Comparison of ENCODE assay signal across 8 cellular contexts in the genomic region with DNA sequence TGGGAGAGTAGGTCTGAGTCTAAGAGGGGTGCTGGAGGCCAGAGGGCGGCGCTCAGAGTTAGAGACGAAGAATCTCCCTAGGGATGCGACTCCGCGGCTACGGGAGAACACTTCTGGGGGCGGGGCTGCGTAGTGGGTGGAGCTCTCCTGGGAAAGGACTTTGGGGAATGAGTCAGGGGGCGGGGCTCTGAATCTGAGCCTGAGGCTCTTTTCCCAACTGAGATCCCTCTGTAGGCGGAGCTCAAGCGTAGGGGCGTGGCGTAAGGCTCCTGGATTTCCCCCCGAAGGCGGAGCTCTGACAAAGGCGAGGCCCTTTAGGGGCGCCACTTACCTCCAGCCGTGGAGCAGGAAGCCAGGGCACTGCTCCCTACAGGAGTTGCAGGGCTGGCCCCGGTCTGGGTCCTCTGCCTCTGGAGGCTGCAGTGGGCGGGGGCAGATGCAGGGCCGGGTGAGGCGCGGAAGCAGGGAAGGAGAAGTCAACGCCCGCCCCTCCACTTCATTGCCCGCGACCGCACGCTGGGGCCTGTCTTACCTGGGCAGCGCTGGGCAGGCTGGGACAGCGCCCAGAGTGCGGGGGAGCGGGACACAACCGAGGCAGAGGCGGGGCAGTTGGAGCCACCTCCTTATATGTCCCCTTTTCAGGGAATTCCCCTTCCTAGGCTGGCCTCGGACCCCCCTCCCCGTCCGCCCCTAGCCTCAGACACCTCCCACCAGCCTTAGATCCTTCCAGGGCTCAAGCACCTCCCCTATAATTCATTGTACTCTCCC. TPM values are rescaled to one million over a fixed set of nuclear protein-coding genes. Genes with fewer than 3 reads are reported as not detected.
DNase-seq lines count a peak whose midpoint lies in the region; ATAC-seq and TF ChIP-seq lines count a peak whose summit lies in the region.

No MANE protein-coding gene starts in this region.

- H3K4me2 ChIP-seq in OCI-LY1 (ENCODE audit: low read length): peak overlapping the region; percentile 94

- H3K4me3 ChIP-seq in OCI-LY1 (ENCODE audit: low read depth, low read length, poor library complexity, severe bottlenecking) (peak overlapping the region; percentile 90), iPS-18a (ENCODE audit: low read length) (peak overlapping the region; percentile 58), skeletal muscle tissue (ENCODE audit: low read length in 3 of 3) (peak overlapping the region; percentile 42 to 59 (median 52))

- H3K9ac ChIP-seq in OCI-LY1 (ENCODE audit: low read length) (peak overlapping the region; percentile 85), iPS-18a (ENCODE audit: low read length) (no peak overlapping the region), skeletal muscle tissue (ENCODE audit: low read depth in 1 of 3, low read length in 3 of 3) (peak overlapping the region in 2 of 3 donors; percentile 38 to 57)

- H3K9me3 ChIP-seq in OCI-LY1 (ENCODE audit: low read length) (no peaks in the 10 kb centered on the region), iPS-18a (ENCODE audit: control insufficient read depth, low read depth, low read length) (peaks cover 3% of the 10 kb centered on the region), skeletal muscle tissue (ENCODE audit: control insufficient read depth in 3 of 3, low read length in 3 of 3) (no peaks in the 10 kb centered on the region)

- peak overlapping the region; percentile 57 for H3K27ac ChIP-seq in OCI-LY1 (ENCODE audit: low read depth, low read length, poor library complexity, severe bottlenecking)
- no peak overlapping the region for H3K27ac ChIP-seq in iPS-18a (ENCODE audit: low read length)
- H3K27ac ChIP-seq in skeletal muscle tissue (ENCODE audit: low read depth, low read length): peak overlapping the region; percentile 47

- no peaks in the 10 kb centered on the region for H3K79me2 ChIP-seq in OCI-LY1 (ENCODE audit: insufficient read depth, low read length)

- DNase-seq in NCI-H524 (lab: John Stamatoyannopoulos, UW) (peak; percentile 49 to 60), NCI-H524 treated with DMSO at 0.1 percent for 48 hours (lab: John Stamatoyannopoulos, UW) (no peak), brain pericyte (ENCODE audit: low read depth, low spot score) (peak; percentile 47)

- no peak overlapping the region for H2AFZ ChIP-seq in OCI-LY1 (ENCODE audit: low read length)

- H3K36me3 ChIP-seq in OCI-LY1 (ENCODE audit: insufficient read depth, low read length): peaks cover 21% of the 10 kb centered on the region
- no peaks in the 10 kb centered on the region for H3K36me3 ChIP-seq in iPS-18a (ENCODE audit: control insufficient read depth, low read depth, low read length)
- peaks cover 7 to 17% (median 12%) of the 10 kb centered on the region in 3 donors for H3K36me3 ChIP-seq in skeletal muscle tissue (ENCODE audit: control insufficient read depth in 3 of 3, insufficient read depth in 3 of 3, low read length in 3 of 3)

- no peaks in the 10 kb centered on the region for H3K27me3 ChIP-seq in OCI-LY1 (ENCODE audit: insufficient read depth, low read length)
- H3K27me3 ChIP-seq in iPS-18a (ENCODE audit: control insufficient read depth, insufficient read depth, low read length): no peaks in the 10 kb centered on the region
- no peaks in the 10 kb centered on the region for H3K27me3 ChIP-seq in skeletal muscle tissue (ENCODE audit: control insufficient read depth in 3 of 3, insufficient read depth in 3 of 3, low read length in 3 of 3)

- peaks cover 17% of the 10 kb centered on the region for H3K4me1 ChIP-seq in OCI-LY1 (ENCODE audit: insufficient read depth, low read length, severe bottlenecking)
- no peaks in the 10 kb centered on the region for H3K4me1 ChIP-seq in iPS-18a (ENCODE audit: control insufficient read depth, low read depth, low read length)
- H3K4me1 ChIP-seq in skeletal muscle tissue (ENCODE audit: control insufficient read depth in 3 of 3, insufficient read depth in 3 of 3, low read length in 3 of 3): peaks cover 0 to 11% (median 9%) of the 10 kb centered on the region in 3 donors

- ATAC-seq in HG03108 (IDR thresholded peaks at IDR 0.05; ENCODE audit: unreplicated experiment) (peak; percentile 42), HG02571 (IDR thresholded peaks at IDR 0.05; ENCODE audit: unreplicated experiment) (no peak)

- no peaks in the 10 kb centered on the region for H4K20me1 ChIP-seq in OCI-LY1 (ENCODE audit: insufficient read depth, low read length)

- TF ChIP-seq CTCF in OCI-LY1 (IDR thresholded peaks at IDR 0.05; ENCODE audit: low read length): no peak

- no peaks in the 10 kb centered on the region for H3F3A ChIP-seq in OCI-LY1 (ENCODE audit: insufficient read depth, low read length)

- H3K9me2 ChIP-seq in OCI-LY1 (ENCODE audit: low read depth, low read length): no peaks in the 10 kb centered on the region

RNA-seq across cellular contexts. Expression of gene PRICKLE3, which starts 1.7 kb away (rescaled TPM):
- 2.6 TPM for total RNA-seq in skeletal muscle tissue

RNA-seq across cellular contexts. Expression of gene PLP2, which starts 12.8 kb away (rescaled TPM):
- 19.3 TPM for total RNA-seq in skeletal muscle tissue

RNA-seq across cellular contexts. Expression of gene SYP, which starts 15.5 kb away (rescaled TPM):
- 1.0 TPM for total RNA-seq in skeletal muscle tissue

RNA-seq across cellular contexts. Expression of gene MAGIX, which starts 21.9 kb away (rescaled TPM):
- total RNA-seq in skeletal muscle tissue: 2.1 TPM

RNA-seq across cellular contexts. Expression of gene CACNA1F, which starts 48.7 kb away (rescaled TPM):
- total RNA-seq in skeletal muscle tissue: not detected
